Comparison of ENCODE assay signal across 7 cellular contexts in genomic region chr6:114220241-114220640, GRCh38.
"Had no signal": no experiment of that assay in that cellular context is flagged by ENCODE, and none has a peak within 500 bp of the region (broad histone marks: within the 10 kb centered on the region; RNA-seq: fewer than 3 reads in every experiment).

No MANE protein-coding gene starts in this region.

- FAIRE-seq: H1, H54, HepG2 had no signal

- H3K4me3 ChIP-seq: GM23338 had no signal

- H3K27ac ChIP-seq: HL-60 had no signal

- DNase-seq: H9, HCEC 1CT had no signal

- ATAC-seq: GM23338, HepG2 had no signal
